ENCODE assay signal across 18 cellular contexts in genomic region chr2:72085036-72085435, GRCh38.
DNase-seq lines count a peak whose midpoint lies in the region; ATAC-seq, FAIRE-seq and TF ChIP-seq lines count a peak whose summit lies in the region.
"Had no signal": no experiment of that assay in that cellular context is flagged by ENCODE, and none has a peak within 500 bp of the region (broad histone marks: within the 10 kb centered on the region; RNA-seq: fewer than 3 reads in every experiment).

No MANE protein-coding gene starts in this region.

- H3K9me3 ChIP-seq in HepG2 (ENCODE audit: low read length): no peaks in the 10 kb centered on the region; the same call in 1 of the 2 replicates
- no peaks in the 10 kb centered on the region for H3K9me3 ChIP-seq in right lobe of liver
- H3K9me3 ChIP-seq in hepatocyte (ENCODE audit: low read depth): no peaks in the 10 kb centered on the region

- no peaks in the 10 kb centered on the region for H3K4me1 Mint-ChIP-seq in type B pancreatic cell (ENCODE audit: unreplicated experiment)
- no peaks in the 10 kb centered on the region for H3K4me1 Mint-ChIP-seq in stimulated activated naive CD8-positive, alpha-beta T cell treated with anti-CD3 and anti-CD28 coated beads, Interleukin-15, amount 100 ng/mL, for 72 hours

- no peak overlapping the region for H3K9ac ChIP-seq in HepG2 (ENCODE audit: insufficient read depth, low read depth, low read length)

- H3K36me3 ChIP-seq in HepG2 (replicated peaks in 1 of 2; ENCODE audit: control insufficient read depth in 1 of 2, insufficient read depth in 2 of 2, low read length in 2 of 2) (no peaks in the 10 kb centered on the region), right lobe of liver (no peaks in the 10 kb centered on the region), hepatocyte (replicated peaks; ENCODE audit: insufficient read depth, low read depth) (no peaks in the 10 kb centered on the region)

- TF ChIP-seq EP300 in HepG2 (IDR thresholded peaks at IDR 0.05; ENCODE audit: low read depth in 2 of 2, low read length in 2 of 2) (no peak), HepG2 (CRISPR knock-in tag; IDR thresholded peaks at IDR 0.05; ENCODE audit: borderline replicate concordance) (no peak)

- BruUV-seq in HepG2 (replicated peaks; lab: Mats Ljungman, UMichigan): no TSS peak

- intact Hi-C loops in HepG2 (cut with micrococcal nuclease; ENCODE audit: unreplicated experiment): no loop called here
- intact Hi-C loops in right lobe of liver (cut with DNase I): no loop called here

- no peak overlapping the region for H2AFZ ChIP-seq in HepG2 (ENCODE audit: low read length)
- no peak overlapping the region for H2AFZ ChIP-seq in hepatocyte
- H2AFZ ChIP-seq: GM23338 had no signal

- POLR2A ChIA-PET in HepG2 (lab: Yijun Ruan, JAX): no interaction called here

- no peaks in the 10 kb centered on the region for H3K27me3 Mint-ChIP-seq in type B pancreatic cell
- H3K27me3 Mint-ChIP-seq in stimulated activated naive CD8-positive, alpha-beta T cell treated with anti-CD3 and anti-CD28 coated beads, Interleukin-15, amount 100 ng/mL, for 72 hours: peaks cover 20% of the 10 kb centered on the region

- no peak for FAIRE-seq in HepG2 (lab: Jason Lieb, UNC)
- FAIRE-seq: G401.6, GM12892, GM19239 had no signal

- no peak overlapping the region for H3K4me3 Mint-ChIP-seq in type B pancreatic cell
- H3K4me3 Mint-ChIP-seq in stimulated activated naive CD8-positive, alpha-beta T cell treated with anti-CD3 and anti-CD28 coated beads, Interleukin-15, amount 100 ng/mL, for 72 hours: no peak overlapping the region
- H3K4me3 Mint-ChIP-seq: CD4-positive, alpha-beta memory T cell; GM23338; H9 had no signal

- no peak for TF ChIP-seq CTCF in HepG2 (CRISPR knock-in tag; IDR thresholded peaks at IDR 0.05)
- TF ChIP-seq CTCF in right lobe of liver (IDR thresholded peaks at IDR 0.05): no peak
- TF ChIP-seq CTCF in hepatocyte (IDR thresholded peaks at IDR 0.05; ENCODE audit: poor library complexity): no peak
- TF ChIP-seq CTCF in type B pancreatic cell (conservative IDR thresholded peaks at IDR 0.05): no peak

- no peak overlapping the region for H3K27ac Mint-ChIP-seq in type B pancreatic cell
- H3K27ac Mint-ChIP-seq in stimulated activated naive CD8-positive, alpha-beta T cell treated with anti-CD3 and anti-CD28 coated beads, Interleukin-15, amount 100 ng/mL, for 72 hours: no peak overlapping the region
- H3K27ac Mint-ChIP-seq: CD4-positive, alpha-beta memory T cell; GM23338; H9 had no signal

- peaks cover 25 to 88% of the 10 kb centered on the region in 2 experiments for H3K27me3 ChIP-seq in HepG2 (ENCODE audit: control insufficient read depth in 1 of 2, insufficient read depth in 2 of 2, low read length in 2 of 2)
- no peaks in the 10 kb centered on the region for H3K27me3 ChIP-seq in right lobe of liver
- no peaks in the 10 kb centered on the region for H3K27me3 ChIP-seq in hepatocyte

- DNase-seq in HepG2 (ENCODE audit: low spot score) (no peak), right lobe of liver (no peak), hepatocyte (ENCODE audit: low spot score) (no peak), type B pancreatic cell (ENCODE audit: extremely low spot score, unreplicated experiment) (peak; percentile 56)
- DNase-seq in stimulated activated naive CD8-positive, alpha-beta T cell treated with anti-CD3 and anti-CD28 coated beads, Interleukin-15, amount 100 ng/mL, for 72 hours: no peak
- DNase-seq: C1 segment of cervical spinal cord; Calu3; CD4-positive, alpha-beta memory T cell; COR-L47; DMS53; DMS79 treated with DMSO at 0.1 percent for 48 hours; H9 had no signal

- no peak for TF ChIP-seq POLR2A in HepG2 (IDR thresholded peaks at IDR 0.05; ENCODE audit: insufficient read depth in 1 of 2, low read depth in 2 of 2, low read length in 2 of 2)
- no peak for TF ChIP-seq POLR2A in right lobe of liver (IDR thresholded peaks at IDR 0.05)

- H3K27ac ChIP-seq in HepG2 (ENCODE audit: extremely low read length, insufficient read depth, low read length): no peak overlapping the region
- no peak overlapping the region for H3K27ac ChIP-seq in right lobe of liver
- H3K27ac ChIP-seq in hepatocyte: peak overlapping the region; percentile 4

- no peak overlapping the region for H3K4me3 ChIP-seq in HepG2 (replicated peaks in 1 of 3; ENCODE audit: insufficient read depth in 1 of 3, low read depth in 2 of 3, low read length in 3 of 3)
- H3K4me3 ChIP-seq in right lobe of liver: no peak overlapping the region
- no peak overlapping the region for H3K4me3 ChIP-seq in hepatocyte
- H3K4me3 ChIP-seq: GM23338 had no signal

- H4K20me1 ChIP-seq in HepG2 (ENCODE audit: insufficient read depth, low read length) (peaks cover 8% of the 10 kb centered on the region; the same call in 1 of the 2 replicates), hepatocyte (ENCODE audit: insufficient read depth, poor library complexity, severe bottlenecking) (no peaks in the 10 kb centered on the region)

- H3K36me3 Mint-ChIP-seq in type B pancreatic cell: no peaks in the 10 kb centered on the region
- H3K36me3 Mint-ChIP-seq: CD4-positive, alpha-beta memory T cell had no signal

- H3K4me2 ChIP-seq in HepG2 (ENCODE audit: low read depth, low read length) (no peak overlapping the region), hepatocyte (no peak overlapping the region)
- H3K4me2 ChIP-seq: GM23338 had no signal

- ATAC-seq in HepG2: peak; percentile 11; the same call in 1 of the 3 replicates
- ATAC-seq in right lobe of liver: no peak
- no peak for ATAC-seq in GM18511 (IDR thresholded peaks at IDR 0.05; ENCODE audit: unreplicated experiment)
- ATAC-seq in stimulated activated naive CD8-positive, alpha-beta T cell treated with anti-CD3 and anti-CD28 coated beads, Interleukin-15, amount 100 ng/mL, for 72 hours: no peak
- ATAC-seq: GM23338, HCT116 had no signal

- in situ Hi-C loops in HepG2 (cut with HindIII; ENCODE audit: extremely low pct_ligation_motif_present, low pct_unique_long_range_greater_than_20kb): no loop called here

- CTCF ChIA-PET in HepG2 (lab: Yijun Ruan, JAX; ENCODE audit: low intra/inter-chr PET ratio, low total read pairs): no interaction called here

- no peaks in the 10 kb centered on the region for H3K9me2 ChIP-seq in hepatocyte (replicated peaks; ENCODE audit: insufficient read depth)

- H3K4me1 ChIP-seq in HepG2 (ENCODE audit: insufficient read depth, low read length): no peaks in the 10 kb centered on the region
- H3K4me1 ChIP-seq in right lobe of liver: no peaks in the 10 kb centered on the region
- peaks cover 6% of the 10 kb centered on the region for H3K4me1 ChIP-seq in hepatocyte (ENCODE audit: insufficient read depth)

- no peak for TF ChIP-seq RAD21 in HepG2 (CRISPR knock-in tag; IDR thresholded peaks at IDR 0.05)

- no peaks in the 10 kb centered on the region for H3K79me2 ChIP-seq in HepG2 (ENCODE audit: insufficient read depth, low read length)
- H3K79me2 ChIP-seq in hepatocyte: no peaks in the 10 kb centered on the region

- H3K9me3 Mint-ChIP-seq in type B pancreatic cell: no peaks in the 10 kb centered on the region
- H3K9me3 Mint-ChIP-seq in stimulated activated naive CD8-positive, alpha-beta T cell treated with anti-CD3 and anti-CD28 coated beads, Interleukin-15, amount 100 ng/mL, for 72 hours: peaks cover 0 to 7% of the 10 kb centered on the region in 2 donors

- WGBS in HepG2 (ENCODE audit: low lambda C conversion rate): 44% methylated on average over 8 of the region's 10 CpGs
- 85% methylated on average over 4 of the region's 10 CpGs for WGBS in right lobe of liver (ENCODE audit: insufficient coverage, low coverage, low lambda C conversion rate, missing lambda C conversion rate)
- 97% methylated on average over 9 of the region's 10 CpGs for WGBS in hepatocyte (ENCODE audit: low lambda C conversion rate, missing lambda C conversion rate)

TF ChIP-seq in HepG2, 621 proteins besides CTCF, POLR2A, EP300 and RAD21:
- no peak for TF ChIP-seq GPN1 (CRISPR knock-in tag; IDR thresholded peaks at IDR 0.05; ENCODE audit: borderline replicate concordance)
